Comparison of ENCODE assay signal across 21 cellular contexts in genomic region chr3:151058742-151059141, GRCh38.
"Had no signal": no experiment of that assay in that cellular context is flagged by ENCODE, and none has a peak within 500 bp of the region (broad histone marks: within the 10 kb centered on the region; RNA-seq: fewer than 3 reads in every experiment).

No MANE protein-coding gene starts in this region.

- H3K36me3 ChIP-seq: cardiac muscle cell, sigmoid colon, transverse colon, uterus had no signal

- H3K36me3 Mint-ChIP-seq: activated CD8-positive, alpha-beta memory T cell treated with anti-CD3 and anti-CD28 coated beads, Interleukin-2, amount 10 ng/mL, durations not matched to agents 7 days and 5 days; activated naive CD4-positive, alpha-beta T cell treated with anti-CD3 and anti-CD28 coated beads, Interleukin-2, amount 10 ng/mL, durations not matched to agents 7 days and 5 days; natural killer cell treated with Interleukin-12 subunit alpha and Interleukin-12 subunit beta and Interleukin-15 and Interleukin-18, amount 100 ng/mL, for 72 hours; stimulated activated naive B cell treated with anti-CD40 and anti-IgM and Interleukin-4, amounts not matched to agents 10 μg/mL and 1 μg/mL and 100 μg/mL, for 72 hours had no signal

- H3K27ac Mint-ChIP-seq: activated CD4-positive, alpha-beta T cell treated with anti-CD3 and anti-CD28 coated beads, Interleukin-2, amount 10 ng/mL, durations not matched to agents 7 days and 5 days; activated CD8-positive, alpha-beta memory T cell treated with anti-CD3 and anti-CD28 coated beads, Interleukin-2, amount 10 ng/mL, durations not matched to agents 7 days and 5 days; activated CD8-positive, alpha-beta T cell treated with anti-CD3 and anti-CD28 coated beads for 36 hours; activated naive CD4-positive, alpha-beta T cell treated with anti-CD3 and anti-CD28 coated beads, Interleukin-2, amount 10 ng/mL, durations not matched to agents 7 days and 5 days; natural killer cell treated with Interleukin-12 subunit alpha and Interleukin-12 subunit beta and Interleukin-15 and Interleukin-18, amount 100 ng/mL, for 72 hours; stimulated activated naive B cell treated with anti-CD40 and anti-IgM and Interleukin-4, amounts not matched to agents 10 μg/mL and 1 μg/mL and 100 μg/mL, for 72 hours had no signal

- H3K4me3 Mint-ChIP-seq: activated CD4-positive, alpha-beta T cell treated with anti-CD3 and anti-CD28 coated beads, Interleukin-2, amount 10 ng/mL, durations not matched to agents 7 days and 5 days; activated CD8-positive, alpha-beta memory T cell treated with anti-CD3 and anti-CD28 coated beads, Interleukin-2, amount 10 ng/mL, durations not matched to agents 7 days and 5 days; activated CD8-positive, alpha-beta T cell treated with anti-CD3 and anti-CD28 coated beads for 36 hours; activated naive CD4-positive, alpha-beta T cell treated with anti-CD3 and anti-CD28 coated beads, Interleukin-2, amount 10 ng/mL, durations not matched to agents 7 days and 5 days; natural killer cell treated with Interleukin-12 subunit alpha and Interleukin-12 subunit beta and Interleukin-15 and Interleukin-18, amount 100 ng/mL, for 72 hours; stimulated activated naive B cell treated with anti-CD40 and anti-IgM and Interleukin-4, amounts not matched to agents 10 μg/mL and 1 μg/mL and 100 μg/mL, for 72 hours had no signal

- DNase-seq: activated CD4-positive, alpha-beta T cell treated with anti-CD3 and anti-CD28 coated beads, Interleukin-2, amount 10 ng/mL, durations not matched to agents 7 days and 5 days; activated CD8-positive, alpha-beta memory T cell treated with anti-CD3 and anti-CD28 coated beads, Interleukin-2, amount 10 ng/mL, durations not matched to agents 7 days and 5 days; activated CD8-positive, alpha-beta T cell treated with anti-CD3 and anti-CD28 coated beads for 36 hours; activated effector memory CD4-positive, alpha-beta T cell treated with anti-CD3 and anti-CD28 coated beads, Interleukin-2, amount 50 U/mL, for 16 hours; activated naive CD4-positive, alpha-beta T cell treated with anti-CD3 and anti-CD28 coated beads, Interleukin-2, amount 10 ng/mL, durations not matched to agents 7 days and 5 days; activated T-cell treated with anti-CD3 and anti-CD28 coated beads for 4 hours; anterior cingulate cortex; body of pancreas; left ventricle myocardium superior; midbrain; posterior cingulate gyrus; sigmoid colon; stimulated activated CD4-positive, alpha-beta T cell treated with anti-CD3 and anti-CD28 coated beads, Interleukin-2, amount 100 ng/mL, for 48 hours; stimulated activated CD8-positive, alpha-beta memory T cell treated with anti-CD3 and anti-CD28 coated beads, Interleukin-4, amount 100 ng/mL, for 48 hours; stimulated activated naive B cell treated with anti-CD40 and anti-IgM and Interleukin-4, amounts not matched to agents 10 μg/mL and 1 μg/mL and 100 μg/mL, for 72 hours; transverse colon; uterus had no signal

- H3K4me3 ChIP-seq: body of pancreas, cardiac muscle cell, sigmoid colon, transverse colon, uterus had no signal

- H3K9me3 Mint-ChIP-seq: activated CD4-positive, alpha-beta T cell treated with anti-CD3 and anti-CD28 coated beads, Interleukin-2, amount 10 ng/mL, durations not matched to agents 7 days and 5 days; activated CD8-positive, alpha-beta T cell treated with anti-CD3 and anti-CD28 coated beads for 36 hours; activated naive CD4-positive, alpha-beta T cell treated with anti-CD3 and anti-CD28 coated beads, Interleukin-2, amount 10 ng/mL, durations not matched to agents 7 days and 5 days; natural killer cell treated with Interleukin-12 subunit alpha and Interleukin-12 subunit beta and Interleukin-15 and Interleukin-18, amount 100 ng/mL, for 72 hours; stimulated activated naive B cell treated with anti-CD40 and anti-IgM and Interleukin-4, amounts not matched to agents 10 μg/mL and 1 μg/mL and 100 μg/mL, for 72 hours had no signal

- H3K27ac ChIP-seq: body of pancreas, cardiac muscle cell, sigmoid colon, transverse colon, uterus, VCaP had no signal

- H3K4me1 ChIP-seq: body of pancreas, sigmoid colon, transverse colon, uterus had no signal

- H3K9me3 ChIP-seq: body of pancreas, sigmoid colon, transverse colon, uterus had no signal

- H3K4me1 Mint-ChIP-seq: activated CD4-positive, alpha-beta T cell treated with anti-CD3 and anti-CD28 coated beads, Interleukin-2, amount 10 ng/mL, durations not matched to agents 7 days and 5 days; activated CD8-positive, alpha-beta memory T cell treated with anti-CD3 and anti-CD28 coated beads, Interleukin-2, amount 10 ng/mL, durations not matched to agents 7 days and 5 days; activated naive CD4-positive, alpha-beta T cell treated with anti-CD3 and anti-CD28 coated beads, Interleukin-2, amount 10 ng/mL, durations not matched to agents 7 days and 5 days; stimulated activated naive B cell treated with anti-CD40 and anti-IgM and Interleukin-4, amounts not matched to agents 10 μg/mL and 1 μg/mL and 100 μg/mL, for 72 hours had no signal

- ATAC-seq: activated CD4-positive, CD25-positive, alpha-beta regulatory T cell treated with anti-CD3 and anti-CD28 coated beads, Interleukin-2, amount 50 U/mL, for 24 hours; activated CD8-positive, alpha-beta memory T cell treated with anti-CD3 and anti-CD28 coated beads, Interleukin-2, amount 10 ng/mL, durations not matched to agents 7 days and 5 days; activated CD8-positive, alpha-beta T cell treated with anti-CD3 and anti-CD28 coated beads for 36 hours; body of pancreas; left ventricle myocardium superior; natural killer cell treated with Interleukin-12 subunit alpha and Interleukin-12 subunit beta and Interleukin-15 and Interleukin-18, amount 100 ng/mL, for 72 hours; stimulated activated naive B cell treated with anti-CD40 and anti-IgM and Interleukin-4, amounts not matched to agents 10 μg/mL and 1 μg/mL and 100 μg/mL, for 72 hours had no signal

- H3K27me3 ChIP-seq: body of pancreas, cardiac muscle cell, sigmoid colon, transverse colon, uterus had no signal
